1 cellular context compared by ENCODE assay signal in genomic region chr5:112420111-112420864, GRCh38.
TF ChIP-seq lines count a peak whose summit lies in the region.

No MANE protein-coding gene starts in this region.

TF ChIP-seq in HepG2, 621 proteins besides CTCF, POLR2A, EP300 and RAD21 (continued from another document and continues in another):
- no peak for TF ChIP-seq ZNF337 (CRISPR knock-in tag; IDR thresholded peaks at IDR 0.05; ENCODE audit: borderline replicate concordance, low read depth)
- TF ChIP-seq ZFY (CRISPR knock-in tag; IDR thresholded peaks at IDR 0.05), result peak; percentile 23; the same call in 1 of the 2 replicates
- TF ChIP-seq ZSCAN21 (CRISPR knock-in tag; IDR thresholded peaks at IDR 0.05; ENCODE audit: borderline replicate concordance), result peak; percentile 34; the same call in 1 of the 2 replicates
- no peak for TF ChIP-seq PBX2 (CRISPR knock-in tag; IDR thresholded peaks at IDR 0.05)
- TF ChIP-seq REXO4 (CRISPR knock-in tag; IDR thresholded peaks at IDR 0.05; ENCODE audit: borderline replicate concordance), result no peak
- 0 out of 2 replicates have a peak, but pooled peaks have one; percentile 32 for TF ChIP-seq ZNF619 (CRISPR knock-in tag; IDR thresholded peaks at IDR 0.05)
- no peak for TF ChIP-seq THYN1 (CRISPR knock-in tag; IDR thresholded peaks at IDR 0.05; ENCODE audit: borderline replicate concordance, low read depth)
- TF ChIP-seq ZNF768 (CRISPR knock-in tag; IDR thresholded peaks at IDR 0.05), result peak; percentile 50; the same call in 1 of the 2 replicates
- no peak for TF ChIP-seq KLF15 (CRISPR knock-in tag; IDR thresholded peaks at IDR 0.05; ENCODE audit: borderline replicate concordance)
- peak; percentile 49; the same call in 1 of the 2 replicates for TF ChIP-seq TARDBP (CRISPR knock-in tag; IDR thresholded peaks at IDR 0.05)
- no peak for TF ChIP-seq ZNF180 (CRISPR knock-in tag; IDR thresholded peaks at IDR 0.05; ENCODE audit: borderline replicate concordance, low read depth)
- peak; percentile 57 for TF ChIP-seq UBTF (CRISPR knock-in tag; IDR thresholded peaks at IDR 0.05)
- TF ChIP-seq ARID2 (CRISPR knock-in tag; IDR thresholded peaks at IDR 0.05; ENCODE audit: borderline replicate concordance), result no peak
- TF ChIP-seq ZNF343 (CRISPR knock-in tag; IDR thresholded peaks at IDR 0.05), result no peak
- TF ChIP-seq ZGPAT (CRISPR knock-in tag; IDR thresholded peaks at IDR 0.05), result peak; percentile 38; the same call in 1 of the 2 replicates
- peak; percentile 29; the same call in 1 of the 2 replicates for TF ChIP-seq ZIK1 (CRISPR knock-in tag; IDR thresholded peaks at IDR 0.05; ENCODE audit: borderline replicate concordance, low read depth)
- TF ChIP-seq HDAC1 (CRISPR knock-in tag; IDR thresholded peaks at IDR 0.05), result peak; percentile 26; the same call in 1 of the 2 replicates
- no peak for TF ChIP-seq ZC3H13 (CRISPR knock-in tag; IDR thresholded peaks at IDR 0.05)
- TF ChIP-seq LCORL (IDR thresholded peaks at IDR 0.05), result no peak
- TF ChIP-seq LCORL (CRISPR knock-in tag; IDR thresholded peaks at IDR 0.05), result 0 out of 2 replicates have a peak, but pooled peaks have one; percentile 45
- TF ChIP-seq SRY (CRISPR knock-in tag; IDR thresholded peaks at IDR 0.05), result no peak
- no peak for TF ChIP-seq GPBP1L1 (CRISPR knock-in tag; IDR thresholded peaks at IDR 0.05)
- 0 out of 2 replicates have a peak, but pooled peaks have one; percentile 47 for TF ChIP-seq MYC (CRISPR knock-in tag; IDR thresholded peaks at IDR 0.05; ENCODE audit: borderline replicate concordance)
- 0 out of 2 replicates have a peak, but pooled peaks have one; percentile 39 for TF ChIP-seq ZNF761 (CRISPR knock-in tag; conservative IDR thresholded peaks at IDR 0.05)
- TF ChIP-seq MTF2 (CRISPR knock-in tag; IDR thresholded peaks at IDR 0.05; ENCODE audit: borderline replicate concordance), result peak; percentile 90; the same call in 1 of the 2 replicates
- 0 out of 2 replicates have a peak, but pooled peaks have one; percentile 36 for TF ChIP-seq AHR (CRISPR knock-in tag; IDR thresholded peaks at IDR 0.05)
- TF ChIP-seq KAT8 (CRISPR knock-in tag; IDR thresholded peaks at IDR 0.05), result no peak
- no peak for TF ChIP-seq FLYWCH1 (CRISPR knock-in tag; IDR thresholded peaks at IDR 0.05)
- no peak for TF ChIP-seq MTA3 (CRISPR knock-in tag; IDR thresholded peaks at IDR 0.05)
- 0 out of 2 replicates have a peak, but pooled peaks have one; percentile 26 for TF ChIP-seq ZBTB10 (CRISPR knock-in tag; IDR thresholded peaks at IDR 0.05; ENCODE audit: borderline replicate concordance)
- no peak for TF ChIP-seq RORA (CRISPR knock-in tag; IDR thresholded peaks at IDR 0.05)
- no peak for TF ChIP-seq ZXDC (CRISPR knock-in tag; IDR thresholded peaks at IDR 0.05)
- TF ChIP-seq PHF8 (CRISPR knock-in tag; IDR thresholded peaks at IDR 0.05), result peak; percentile 24; the same call in 1 of the 2 replicates
- TF ChIP-seq HOXA7 (CRISPR knock-in tag; IDR thresholded peaks at IDR 0.05), result no peak
- TF ChIP-seq ZNF790 (CRISPR knock-in tag; IDR thresholded peaks at IDR 0.05; ENCODE audit: borderline replicate concordance), result no peak
- 0 out of 2 replicates have a peak, but pooled peaks have one; percentile 26 for TF ChIP-seq ZFP90 (CRISPR knock-in tag; IDR thresholded peaks at IDR 0.05; ENCODE audit: borderline replicate concordance)
- no peak for TF ChIP-seq ZNF572 (CRISPR knock-in tag; IDR thresholded peaks at IDR 0.05)
- TF ChIP-seq FOXO1 (CRISPR knock-in tag; IDR thresholded peaks at IDR 0.05), result 0 out of 2 replicates have a peak, but pooled peaks have one; percentile 10
- TF ChIP-seq ZNF451 (CRISPR knock-in tag; IDR thresholded peaks at IDR 0.05), result 0 out of 2 replicates have a peak, but pooled peaks have one; percentile 52
- TF ChIP-seq MBD4 (IDR thresholded peaks at IDR 0.05; ENCODE audit: borderline replicate concordance, low read length), result no peak
- TF ChIP-seq ZMAT5 (CRISPR knock-in tag; IDR thresholded peaks at IDR 0.05; ENCODE audit: borderline replicate concordance, low read depth), result no peak
- no peak for TF ChIP-seq PRDM10 (CRISPR knock-in tag; IDR thresholded peaks at IDR 0.05; ENCODE audit: low read depth)
- TF ChIP-seq MEIS2 (CRISPR knock-in tag; IDR thresholded peaks at IDR 0.05), result peak; percentile 67
- no peak for TF ChIP-seq ZNF691 (CRISPR knock-in tag; IDR thresholded peaks at IDR 0.05; ENCODE audit: borderline replicate concordance, low read depth)
- TF ChIP-seq RNF2 (conservative IDR thresholded peaks at IDR 0.05; ENCODE audit: low read depth), result peak; percentile 60; the same call in 1 of the 2 replicates
- 0 out of 2 replicates have a peak, but pooled peaks have one; percentile 41 for TF ChIP-seq YEATS4 (CRISPR knock-in tag; IDR thresholded peaks at IDR 0.05; ENCODE audit: borderline replicate concordance)
